12 cellular contexts compared by ENCODE assay signal in genomic region chr6:43910638-43911353, GRCh38.
A peak's percentile ranks its signal among the peaks of the same experiment; 100 is the strongest.
DNase-seq lines count a peak whose midpoint lies in the region; ATAC-seq and TF ChIP-seq lines count a peak whose summit lies in the region.
"Had no signal": no experiment of that assay in that cellular context is flagged by ENCODE, and none has a peak within 500 bp of the region (broad histone marks: within the 10 kb centered on the region; RNA-seq: fewer than 3 reads in every experiment).

No MANE protein-coding gene starts in this region.

- ATAC-seq in GM18502 (IDR thresholded peaks at IDR 0.05; ENCODE audit: poor library complexity, unreplicated experiment) (no peak), GM19035 (IDR thresholded peaks at IDR 0.05; ENCODE audit: unreplicated experiment) (no peak)
- ATAC-seq: activated CD4-positive, CD25-positive, alpha-beta regulatory T cell treated with anti-CD3 and anti-CD28 coated beads, Interleukin-2, amount 50 U/mL, for 24 hours had no signal

- DNase-seq in EL (peak; percentile 63), MV-4-11 (lab: John Stamatoyannopoulos, UW) (peak; percentile 36), dedifferentiated amniotic fluid mesenchymal stem cell (ENCODE audit: extremely low spot score) (peak; percentile 89), osteocyte (ENCODE audit: extremely low spot score, unreplicated experiment) (no peak), NCI-H1694 treated with DMSO at 0.1 percent for 48 hours (lab: John Stamatoyannopoulos, UW) (no peak), mesothelial cell of epicardium (ENCODE audit: low spot score in 2 of 2, unreplicated experiment in 2 of 2) (no peak)
- DNase-seq: activated naive CD4-positive, alpha-beta T cell treated with anti-CD3 and anti-CD28 coated beads for 36 hours; kidney glomerular epithelial cell; tibial artery had no signal

- H3K9me3 Mint-ChIP-seq in osteocyte (ENCODE audit: unreplicated experiment): no peaks in the 10 kb centered on the region
- no peaks in the 10 kb centered on the region for H3K9me3 Mint-ChIP-seq in mesothelial cell of epicardium
- H3K9me3 Mint-ChIP-seq: activated naive CD4-positive, alpha-beta T cell treated with anti-CD3 and anti-CD28 coated beads for 36 hours had no signal

- H3K36me3 Mint-ChIP-seq in osteocyte (ENCODE audit: unreplicated experiment) (no peaks in the 10 kb centered on the region), mesothelial cell of epicardium (no peaks in the 10 kb centered on the region)

- H3K27me3 Mint-ChIP-seq in osteocyte (ENCODE audit: unreplicated experiment) (no peaks in the 10 kb centered on the region), mesothelial cell of epicardium (ENCODE audit: low read depth) (peaks cover 3% of the 10 kb centered on the region)

- H3K4me3 Mint-ChIP-seq in osteocyte (ENCODE audit: unreplicated experiment): no peak overlapping the region
- no peak overlapping the region for H3K4me3 Mint-ChIP-seq in mesothelial cell of epicardium
- H3K4me3 Mint-ChIP-seq: activated naive CD4-positive, alpha-beta T cell treated with anti-CD3 and anti-CD28 coated beads for 36 hours had no signal

- peaks cover 12% of the 10 kb centered on the region for H3K4me1 Mint-ChIP-seq in osteocyte (ENCODE audit: unreplicated experiment)
- peaks cover 17% of the 10 kb centered on the region for H3K4me1 Mint-ChIP-seq in mesothelial cell of epicardium

- TF ChIP-seq CTCF in osteocyte (IDR thresholded peaks at IDR 0.05) (no peak), mesothelial cell of epicardium (IDR thresholded peaks at IDR 0.05; ENCODE audit: unreplicated experiment) (no peak)

- H3K27ac Mint-ChIP-seq in osteocyte (ENCODE audit: unreplicated experiment) (peak overlapping the region; percentile 50), mesothelial cell of epicardium (no peak overlapping the region)
- H3K27ac Mint-ChIP-seq: activated naive CD4-positive, alpha-beta T cell treated with anti-CD3 and anti-CD28 coated beads for 36 hours had no signal

Comparison
In these comparisons a context has a peak if more than half of its experiments do, and no peak if none do; other contexts are left out.
1. DNase-seq: peak in EL (single experiment), MV-4-11 (single experiment) and dedifferentiated amniotic fluid mesenchymal stem cell (single experiment); none in osteocyte (single experiment), NCI-H1694 treated with DMSO at 0.1 percent for 48 hours (single experiment) and mesothelial cell of epicardium (0 of 2).